16 cellular contexts compared by ENCODE assay signal in genomic region chr7:16463520-16463919, GRCh38. TPM values are rescaled to one million over a fixed set of nuclear protein-coding genes. Genes with fewer than 3 reads are reported as not detected.
"Had no signal": no experiment of that assay in that cellular context is flagged by ENCODE, and none has a peak within 500 bp of the region (broad histone marks: within the 10 kb centered on the region; RNA-seq: fewer than 3 reads in every experiment).

No MANE protein-coding gene starts in this region.

- H3K36me3 ChIP-seq: ovary, upper lobe of left lung had no signal

- DNase-seq: activated CD4-positive, alpha-beta memory T cell treated with anti-CD3 and anti-CD28 coated beads for 36 hours; activated gamma-delta T cell; activated naive CD8-positive, alpha-beta T cell treated with anti-CD3 and anti-CD28 coated beads for 36 hours; activated T-cell treated with anti-CD3 and anti-CD28 coated beads, Interleukin-2, amount 50 U/mL, for 48 hours; anterior cingulate cortex; glutamatergic neuron; immature natural killer cell; left colon; ovary; substantia nigra; upper lobe of left lung had no signal

- H3K4me1 ChIP-seq: upper lobe of left lung had no signal

- H3K27ac ChIP-seq: ovary, upper lobe of left lung had no signal

- H3K27me3 ChIP-seq: ovary, upper lobe of left lung had no signal

- H3K9me3 ChIP-seq: ovary, upper lobe of left lung had no signal

- ATAC-seq: natural killer cell treated with Interleukin-12 subunit alpha and Interleukin-12 subunit beta and Interleukin-15 and Interleukin-18, amount 100 ng/mL, for 72 hours; stimulated activated effector memory CD8-positive, alpha-beta T cell treated with anti-CD3 and anti-CD28 coated beads, Interleukin-12 subunit alpha, Interleukin-12 subunit beta, amount 100 ng/mL, for 72 hours had no signal

- H3K4me3 ChIP-seq: ovary had no signal

RNA-seq across cellular contexts. Expression of gene SOSTDC1, which starts 2.0 kb away (rescaled TPM):
- total RNA-seq: activated CD4-positive, alpha-beta memory T cell treated with anti-CD3 and anti-CD28 coated beads for 36 hours; activated naive CD8-positive, alpha-beta T cell treated with anti-CD3 and anti-CD28 coated beads for 36 hours; bronchial epithelial cell; chondrocyte; dermis microvascular lymphatic vessel endothelial cell; natural killer cell treated with Interleukin-12 subunit alpha and Interleukin-12 subunit beta and Interleukin-15 and Interleukin-18, amount 100 ng/mL, for 72 hours had no signal
